In genomic region chr10:47244560-47245500, GRCh38 we compare ENCODE assay signal across 21 cellular contexts. TPM values are rescaled to one million over a fixed set of nuclear protein-coding genes. Genes with fewer than 3 reads are reported as not detected.
DNase-seq lines count a peak whose midpoint lies in the region; ATAC-seq and TF ChIP-seq lines count a peak whose summit lies in the region.
"Had no signal": no experiment of that assay in that cellular context is flagged by ENCODE, and none has a peak within 500 bp of the region (broad histone marks: within the 10 kb centered on the region; RNA-seq: fewer than 3 reads in every experiment).

No MANE protein-coding gene starts in this region.

- intact Hi-C loops in aorta (cut with DNase I) = loop anchor here in 1 of 2 donors (5.0 kb wide), 1 partner anchor 68 kb away; no protein-coding TSS in a partner anchor

- H3K36me3 ChIP-seq in aorta (ENCODE audit: control insufficient read depth in 1 of 2, insufficient read depth in 2 of 2, low read length in 1 of 2) = no peaks in the 10 kb centered on the region
- H3K36me3 ChIP-seq: SJSA1 had no signal

- H3K27me3 ChIP-seq in aorta (ENCODE audit: control insufficient read depth in 1 of 2, insufficient read depth in 2 of 2, low read length in 1 of 2) = no peaks in the 10 kb centered on the region
- H3K27me3 ChIP-seq: SJSA1 had no signal

- H3K27me3 Mint-ChIP-seq in activated naive CD4-positive, alpha-beta T cell treated with anti-CD3 and anti-CD28 coated beads, Interleukin-2, amount 10 ng/mL, durations not matched to agents 7 days and 5 days = peaks cover 14% of the 10 kb centered on the region
- H3K27me3 Mint-ChIP-seq in nephron (ENCODE audit: low read depth) = peaks cover 19% of the 10 kb centered on the region

- TF ChIP-seq CTCF in choroid plexus epithelial cell (conservative IDR thresholded peaks at IDR 0.05; ENCODE audit: low read depth, low read length) (no peak), nephron (IDR thresholded peaks at IDR 0.05; ENCODE audit: unreplicated experiment in 3 of 3) (no peak)

- H3K4me3 ChIP-seq in choroid plexus epithelial cell (ENCODE audit: low read depth, low read length) = no peak overlapping the region
- no peak overlapping the region for H3K4me3 ChIP-seq in aorta (ENCODE audit: low read length in 2 of 2)
- H3K4me3 ChIP-seq: SJSA1 had no signal

- no peaks in the 10 kb centered on the region for H3K4me1 ChIP-seq in aorta (ENCODE audit: control insufficient read depth in 1 of 2, insufficient read depth in 2 of 2, low read length in 2 of 2)
- H3K4me1 ChIP-seq: SJSA1 had no signal

- ATAC-seq in aorta (ENCODE audit: low FRiP score) (peak; percentile 16), HG03039 (IDR thresholded peaks at IDR 0.05; ENCODE audit: unreplicated experiment) (no peak), GM18502 (IDR thresholded peaks at IDR 0.05; ENCODE audit: poor library complexity, unreplicated experiment) (no peak)

- DNase-seq in activated naive CD4-positive, alpha-beta T cell treated with anti-CD3 and anti-CD28 coated beads, Interleukin-2, amount 10 ng/mL, durations not matched to agents 7 days and 5 days = no peak
- no peak for DNase-seq in activated naive CD4-positive, alpha-beta T cell treated with anti-CD3 and anti-CD28 coated beads, Interleukin-2, amount 50 U/mL, for 16 hours
- DNase-seq in choroid plexus epithelial cell (ENCODE audit: low read depth) (peak; percentile 31), aorta (no peak), KBM-7 (no peak)
- DNase-seq: Calu3; CD8-positive, alpha-beta memory T cell; DMS153; NCI-H1694 treated with DMSO at 0.1 percent for 48 hours; NCI-H2081 treated with DMSO at 0.1 percent for 48 hours; NCI-H446 treated with DMSO at 0.1 percent for 48 hours; NCI-H526 treated with DMSO at 0.1 percent for 48 hours; OCI-M1 had no signal

- CTCF ChIA-PET in activated naive CD4-positive, alpha-beta T cell treated with anti-CD3 and anti-CD28 coated beads, Interleukin-2, amount 10 ng/mL, durations not matched to agents 7 days and 5 days (lab: Charles Lee) = no interaction called here

- peaks cover 17% of the 10 kb centered on the region for H3K4me1 Mint-ChIP-seq in activated naive CD4-positive, alpha-beta T cell treated with anti-CD3 and anti-CD28 coated beads, Interleukin-2, amount 10 ng/mL, durations not matched to agents 7 days and 5 days
- H3K4me1 Mint-ChIP-seq in nephron = peaks cover 7% of the 10 kb centered on the region

- H3K27ac Mint-ChIP-seq in activated naive CD4-positive, alpha-beta T cell treated with anti-CD3 and anti-CD28 coated beads, Interleukin-2, amount 10 ng/mL, durations not matched to agents 7 days and 5 days = peak overlapping the region; percentile 53
- H3K27ac Mint-ChIP-seq in nephron = peak overlapping the region in 2 of 3 experiments; percentile 24 to 39

- WGBS in aorta, 2 donors = 74 to 80% methylated on average over 15 of the region's 15 CpGs

- H3K9me3 ChIP-seq in aorta (ENCODE audit: control insufficient read depth, low read length) = no peaks in the 10 kb centered on the region
- H3K9me3 ChIP-seq: SJSA1 had no signal

- H3K27ac ChIP-seq in aorta (ENCODE audit: low read depth in 1 of 2, low read length in 2 of 2) = no peak overlapping the region
- H3K27ac ChIP-seq: C4-2B, KMS-11, SJSA1 had no signal

- in situ Hi-C loops in KBM-7 (cut with MboI; ENCODE audit: low pct_unique_long_range_greater_than_20kb, low sequenced_read_pairs) = no loop called here

- H3K9me3 Mint-ChIP-seq in activated naive CD4-positive, alpha-beta T cell treated with anti-CD3 and anti-CD28 coated beads, Interleukin-2, amount 10 ng/mL, durations not matched to agents 7 days and 5 days = no peaks in the 10 kb centered on the region
- no peaks in the 10 kb centered on the region for H3K9me3 Mint-ChIP-seq in nephron
- H3K9me3 Mint-ChIP-seq: CD8-positive, alpha-beta memory T cell had no signal

- no peaks in the 10 kb centered on the region for H3K36me3 Mint-ChIP-seq in activated naive CD4-positive, alpha-beta T cell treated with anti-CD3 and anti-CD28 coated beads, Interleukin-2, amount 10 ng/mL, durations not matched to agents 7 days and 5 days
- no peaks in the 10 kb centered on the region for H3K36me3 Mint-ChIP-seq in nephron (ENCODE audit: low read depth)
- H3K36me3 Mint-ChIP-seq: CD8-positive, alpha-beta memory T cell had no signal

- no peak overlapping the region for H3K4me3 Mint-ChIP-seq in activated naive CD4-positive, alpha-beta T cell treated with anti-CD3 and anti-CD28 coated beads, Interleukin-2, amount 10 ng/mL, durations not matched to agents 7 days and 5 days
- H3K4me3 Mint-ChIP-seq in nephron = no peak overlapping the region
- H3K4me3 Mint-ChIP-seq: CD8-positive, alpha-beta memory T cell had no signal

RNA-seq across cellular contexts. Expression of gene GDF10, which starts 55.2 kb away (rescaled TPM):
- 10 to 100 TPM in 1 of 2 donors, 1 to 10 TPM in 1; 3.8 to 27.5 TPM for total RNA-seq in aorta
- under 1 TPM in 1 of 2 donors, not detected in 1; 0.10 TPM for polyA plus RNA-seq in aorta
- total RNA-seq: A172, Calu3, H4, SJSA1 had no signal
